In genomic region chr2:96816127-96816835, GRCh38 we compare ENCODE assay signal across 1 cellular context.
TF ChIP-seq lines count a peak whose summit lies in the region.

Gene CNNM3, plus strand, starts transcription at chr2:96816268. Its CDS starts 10 bp downstream, at chr2:96816278.

TF ChIP-seq in HepG2, 621 proteins besides CTCF, POLR2A, EP300 and RAD21 (continued from another document and continues in another):
- no peak for TF ChIP-seq ZNF597 (CRISPR knock-in tag; IDR thresholded peaks at IDR 0.05)
- no peak for TF ChIP-seq ZNF878 (CRISPR knock-in tag; IDR thresholded peaks at IDR 0.05)
- no peak for TF ChIP-seq ZNF720 (CRISPR knock-in tag; IDR thresholded peaks at IDR 0.05)
- TF ChIP-seq KDM5A (IDR thresholded peaks at IDR 0.05; ENCODE audit: borderline replicate concordance, low read length), result peak; percentile 36; the same call in 1 of the 2 replicates
- TF ChIP-seq ZNF75D (CRISPR knock-in tag; IDR thresholded peaks at IDR 0.05; ENCODE audit: borderline replicate concordance), result no peak
- no peak for TF ChIP-seq THAP9 (CRISPR knock-in tag; IDR thresholded peaks at IDR 0.05; ENCODE audit: borderline replicate concordance)
- 0 out of 2 replicates have a peak, but pooled peaks have one; percentile 39 for TF ChIP-seq ZBTB14 (CRISPR knock-in tag; IDR thresholded peaks at IDR 0.05)
- peak; percentile 83; the same call in 1 of the 2 replicates for TF ChIP-seq TFDP1 (CRISPR knock-in tag; IDR thresholded peaks at IDR 0.05; ENCODE audit: borderline replicate concordance)
- TF ChIP-seq WIZ (CRISPR knock-in tag; IDR thresholded peaks at IDR 0.05), result no peak
- no peak for TF ChIP-seq ZZZ3 (CRISPR knock-in tag; IDR thresholded peaks at IDR 0.05; ENCODE audit: borderline replicate concordance)
- no peak for TF ChIP-seq ZNF552 (CRISPR knock-in tag; IDR thresholded peaks at IDR 0.05; ENCODE audit: borderline replicate concordance)
- TF ChIP-seq GATAD2A (CRISPR knock-in tag; IDR thresholded peaks at IDR 0.05), result no peak
- 0 out of 2 replicates have a peak, but pooled peaks have one; percentile 59 for TF ChIP-seq FOXM1 (CRISPR knock-in tag; IDR thresholded peaks at IDR 0.05)
- TF ChIP-seq PPARG (CRISPR knock-in tag; conservative IDR thresholded peaks at IDR 0.05), result no peak
- TF ChIP-seq, protein P1, sequence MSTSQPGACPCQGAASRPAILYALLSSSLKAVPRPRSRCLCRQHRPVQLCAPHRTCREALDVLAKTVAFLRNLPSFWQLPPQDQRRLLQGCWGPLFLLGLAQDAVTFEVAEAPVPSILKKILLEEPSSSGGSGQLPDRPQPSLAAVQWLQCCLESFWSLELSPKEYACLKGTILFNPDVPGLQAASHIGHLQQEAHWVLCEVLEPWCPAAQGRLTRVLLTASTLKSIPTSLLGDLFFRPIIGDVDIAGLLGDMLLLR (CRISPR knock-in tag; IDR thresholded peaks at IDR 0.05), result peak; percentile 85
- TF ChIP-seq KLF11 (CRISPR knock-in tag; IDR thresholded peaks at IDR 0.05), result no peak
- TF ChIP-seq YEATS4 (CRISPR knock-in tag; IDR thresholded peaks at IDR 0.05; ENCODE audit: borderline replicate concordance), result peak; percentile 95
- TF ChIP-seq RXRB (CRISPR knock-in tag; IDR thresholded peaks at IDR 0.05; ENCODE audit: borderline replicate concordance), result peak; percentile 16
- TF ChIP-seq, protein P2, sequence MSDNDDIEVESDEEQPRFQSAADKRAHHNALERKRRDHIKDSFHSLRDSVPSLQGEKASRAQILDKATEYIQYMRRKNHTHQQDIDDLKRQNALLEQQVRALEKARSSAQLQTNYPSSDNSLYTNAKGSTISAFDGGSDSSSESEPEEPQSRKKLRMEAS (IDR thresholded peaks at IDR 0.05), result peak; percentile 43
- no peak for TF ChIP-seq EZH2 (conservative IDR thresholded peaks at IDR 0.05; ENCODE audit: low read depth, low read length)
- peak; percentile 69 for TF ChIP-seq TEAD3 (CRISPR knock-in tag; optimal IDR thresholded peaks at IDR 0.05; ENCODE audit: borderline replicate concordance)
- no peak; the same call in 1 of the 2 replicates for TF ChIP-seq GLI4 (CRISPR knock-in tag; IDR thresholded peaks at IDR 0.05; ENCODE audit: borderline replicate concordance)
- TF ChIP-seq ARNTL (CRISPR knock-in tag; IDR thresholded peaks at IDR 0.05), result peak; percentile 79; the same call in 1 of the 2 replicates
- TF ChIP-seq MTF1 (CRISPR knock-in tag; IDR thresholded peaks at IDR 0.05), result no peak
- no peak; the same call in 1 of the 2 replicates for TF ChIP-seq SMAD1 (CRISPR knock-in tag; IDR thresholded peaks at IDR 0.05; ENCODE audit: borderline replicate concordance, low read depth)
- TF ChIP-seq ZSCAN9 (CRISPR knock-in tag; IDR thresholded peaks at IDR 0.05; ENCODE audit: borderline replicate concordance), result peak; percentile 39; the same call in 1 of the 2 replicates
- TF ChIP-seq ZEB1 (IDR thresholded peaks at IDR 0.05; ENCODE audit: insufficient replicate concordance, low read depth), result no peak
- no peak for TF ChIP-seq ZNF337 (CRISPR knock-in tag; IDR thresholded peaks at IDR 0.05; ENCODE audit: borderline replicate concordance, low read depth)
- peak; percentile 84 for TF ChIP-seq GABPB1 (CRISPR knock-in tag; IDR thresholded peaks at IDR 0.05)
- TF ChIP-seq CREB1 (IDR thresholded peaks at IDR 0.05), result 0 out of 2 replicates have a peak, but pooled peaks have one; percentile 27
- TF ChIP-seq CREB1 (CRISPR knock-in tag; IDR thresholded peaks at IDR 0.05), result no peak
- no peak for TF ChIP-seq ZNF629 (CRISPR knock-in tag; conservative IDR thresholded peaks at IDR 0.05)
- peak; percentile 54 for TF ChIP-seq MED1 (CRISPR knock-in tag; IDR thresholded peaks at IDR 0.05)
- TF ChIP-seq ZNF260 (CRISPR knock-in tag; IDR thresholded peaks at IDR 0.05; ENCODE audit: borderline replicate concordance, low read depth), result no peak
- TF ChIP-seq ZBTB43 (CRISPR knock-in tag; conservative IDR thresholded peaks at IDR 0.05), result no peak; the same call in 1 of the 2 replicates
- TF ChIP-seq MIER3 (CRISPR knock-in tag; IDR thresholded peaks at IDR 0.05; ENCODE audit: borderline replicate concordance), result 0 out of 2 replicates have a peak, but pooled peaks have one; percentile 41
- no peak for TF ChIP-seq ZSCAN25 (CRISPR knock-in tag; IDR thresholded peaks at IDR 0.05)
- no peak for TF ChIP-seq LCORL (IDR thresholded peaks at IDR 0.05)
- TF ChIP-seq LCORL (CRISPR knock-in tag; IDR thresholded peaks at IDR 0.05), result no peak
- TF ChIP-seq, protein P3, sequence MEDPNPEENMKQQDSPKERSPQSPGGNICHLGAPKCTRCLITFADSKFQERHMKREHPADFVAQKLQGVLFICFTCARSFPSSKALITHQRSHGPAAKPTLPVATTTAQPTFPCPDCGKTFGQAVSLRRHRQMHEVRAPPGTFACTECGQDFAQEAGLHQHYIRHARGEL (CRISPR knock-in tag; IDR thresholded peaks at IDR 0.05), result no peak
- no peak for TF ChIP-seq PREB (CRISPR knock-in tag; IDR thresholded peaks at IDR 0.05)
- no peak for TF ChIP-seq NPAS2 (CRISPR knock-in tag; IDR thresholded peaks at IDR 0.05; ENCODE audit: borderline replicate concordance)
- TF ChIP-seq JARID2 (CRISPR knock-in tag; IDR thresholded peaks at IDR 0.05; ENCODE audit: insufficient replicate concordance), result no peak
- TF ChIP-seq ZNF431 (CRISPR knock-in tag; IDR thresholded peaks at IDR 0.05; ENCODE audit: borderline replicate concordance, low read depth), result peak; percentile 64; the same call in 1 of the 2 replicates
- TF ChIP-seq, protein P4, sequence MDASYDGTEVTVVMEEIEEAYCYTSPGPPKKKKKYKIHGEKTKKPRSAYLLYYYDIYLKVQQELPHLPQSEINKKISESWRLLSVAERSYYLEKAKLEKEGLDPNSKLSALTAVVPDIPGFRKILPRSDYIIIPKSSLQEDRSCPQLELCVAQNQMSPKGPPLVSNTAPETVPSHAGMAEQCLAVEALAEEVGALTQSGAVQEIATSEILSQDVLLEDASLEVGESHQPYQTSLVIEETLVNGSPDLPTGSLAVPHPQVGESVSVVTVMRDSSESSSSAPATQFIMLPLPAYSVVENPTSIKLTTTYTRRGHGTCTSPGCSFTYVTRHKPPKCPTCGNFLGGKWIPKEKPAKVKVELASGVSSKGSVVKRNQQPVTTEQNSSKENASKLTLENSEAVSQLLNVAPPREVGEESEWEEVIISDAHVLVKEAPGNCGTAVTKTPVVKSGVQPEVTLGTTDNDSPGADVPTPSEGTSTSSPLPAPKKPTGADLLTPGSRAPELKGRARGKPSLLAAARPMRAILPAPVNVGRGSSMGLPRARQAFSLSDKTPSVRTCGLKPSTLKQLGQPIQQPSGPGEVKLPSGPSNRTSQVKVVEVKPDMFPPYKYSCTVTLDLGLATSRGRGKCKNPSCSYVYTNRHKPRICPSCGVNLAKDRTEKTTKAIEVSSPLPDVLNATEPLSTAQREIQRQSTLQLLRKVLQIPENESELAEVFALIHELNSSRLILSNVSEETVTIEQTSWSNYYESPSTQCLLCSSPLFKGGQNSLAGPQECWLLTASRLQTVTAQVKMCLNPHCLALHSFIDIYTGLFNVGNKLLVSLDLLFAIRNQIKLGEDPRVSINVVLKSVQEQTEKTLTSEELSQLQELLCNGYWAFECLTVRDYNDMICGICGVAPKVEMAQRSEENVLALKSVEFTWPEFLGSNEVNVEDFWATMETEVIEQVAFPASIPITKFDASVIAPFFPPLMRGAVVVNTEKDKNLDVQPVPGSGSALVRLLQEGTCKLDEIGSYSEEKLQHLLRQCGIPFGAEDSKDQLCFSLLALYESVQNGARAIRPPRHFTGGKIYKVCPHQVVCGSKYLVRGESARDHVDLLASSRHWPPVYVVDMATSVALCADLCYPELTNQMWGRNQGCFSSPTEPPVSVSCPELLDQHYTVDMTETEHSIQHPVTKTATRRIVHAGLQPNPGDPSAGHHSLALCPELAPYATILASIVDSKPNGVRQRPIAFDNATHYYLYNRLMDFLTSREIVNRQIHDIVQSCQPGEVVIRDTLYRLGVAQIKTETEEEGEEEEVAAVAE (CRISPR knock-in tag; IDR thresholded peaks at IDR 0.05; ENCODE audit: borderline replicate concordance), result no peak
- TF ChIP-seq MED8 (CRISPR knock-in tag; IDR thresholded peaks at IDR 0.05; ENCODE audit: insufficient replicate concordance), result peak; percentile 24
- 0 out of 2 replicates have a peak, but pooled peaks have one; percentile 48 for TF ChIP-seq ATF3 (CRISPR knock-in tag; IDR thresholded peaks at IDR 0.05)
- no peak; the same call in 1 of the 2 replicates for TF ChIP-seq THRA (CRISPR knock-in tag; IDR thresholded peaks at IDR 0.05; ENCODE audit: borderline replicate concordance)
- no peak for TF ChIP-seq ZNF24 (IDR thresholded peaks at IDR 0.05)
- TF ChIP-seq MIXL1 (CRISPR knock-in tag; IDR thresholded peaks at IDR 0.05), result no peak
- 0 out of 2 replicates have a peak, but pooled peaks have one; percentile 44 for TF ChIP-seq RELA (CRISPR knock-in tag; IDR thresholded peaks at IDR 0.05)
- TF ChIP-seq KAT8 (CRISPR knock-in tag; IDR thresholded peaks at IDR 0.05), result peak; percentile 38; the same call in 1 of the 2 replicates
- 0 out of 2 replicates have a peak, but pooled peaks have one; percentile 46 for TF ChIP-seq KLF9 (CRISPR knock-in tag; IDR thresholded peaks at IDR 0.05; ENCODE audit: low read depth)
- peak; percentile 58 for TF ChIP-seq PHF5A (CRISPR knock-in tag; IDR thresholded peaks at IDR 0.05; ENCODE audit: low read depth, unreplicated experiment)
